In the genomic region with DNA sequence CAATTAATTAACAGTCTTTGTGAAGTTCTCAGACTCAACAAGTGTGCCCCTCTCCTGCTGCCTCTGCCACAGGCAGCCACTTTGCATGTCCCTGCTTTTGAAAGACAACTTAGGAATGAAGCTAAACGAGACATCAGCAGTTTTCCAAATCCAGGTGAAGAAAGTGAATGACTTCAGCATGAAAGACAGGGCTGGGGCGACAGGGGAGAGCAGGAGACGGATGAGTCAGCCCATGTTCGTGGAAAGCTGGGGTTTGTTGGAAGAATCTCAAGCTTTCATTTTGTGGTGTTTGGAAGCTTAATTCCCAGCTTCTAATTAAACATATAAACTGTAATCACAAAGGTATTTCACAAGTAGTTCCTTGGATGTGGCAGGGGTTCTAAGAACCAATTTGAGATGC, we compare ENCODE assay signal across 14 cellular contexts.
A peak's percentile ranks its signal among the peaks of the same experiment; 100 is the strongest.
DNase-seq lines count a peak whose midpoint lies in the region; ATAC-seq and TF ChIP-seq lines count a peak whose summit lies in the region.
"Had no signal": no experiment of that assay in that cellular context is flagged by ENCODE, and none has a peak within 500 bp of the region (broad histone marks: within the 10 kb centered on the region; RNA-seq: fewer than 3 reads in every experiment).

No MANE protein-coding gene starts in this region.

- peaks cover 15% of the 10 kb centered on the region for H3K36me3 Mint-ChIP-seq in dendritic cell treated with granulocyte-macrophage colony-stimulating factor and Interleukin-4, amounts not matched to agents 40 ng/mL and 50 ng/mL, for 4 days (ENCODE audit: low read depth)
- peaks cover 6 to 16% of the 10 kb centered on the region in 2 donors for H3K36me3 Mint-ChIP-seq in stimulated activated naive B cell treated with anti-CD40 and anti-IgM and Interleukin-4, amounts not matched to agents 10 μg/mL and 1 μg/mL and 100 μg/mL, for 72 hours

- WGBS in mesendoderm (ENCODE audit: extremely low coverage, insufficient coverage, low lambda C conversion rate) = no CpG with 5 or more reads among the region's 4 CpGs

- peaks cover 21% of the 10 kb centered on the region for H3K9me3 Mint-ChIP-seq in dendritic cell treated with granulocyte-macrophage colony-stimulating factor and Interleukin-4, amounts not matched to agents 40 ng/mL and 50 ng/mL, for 4 days
- H3K9me3 Mint-ChIP-seq in stimulated activated naive B cell treated with anti-CD40 and anti-IgM and Interleukin-4, amounts not matched to agents 10 μg/mL and 1 μg/mL and 100 μg/mL, for 72 hours = peaks cover 13 to 14% of the 10 kb centered on the region in 2 donors

- no peak for ATAC-seq in lower lobe of right lung
- ATAC-seq in stimulated activated naive B cell treated with anti-CD40 and anti-IgM and Interleukin-4, amounts not matched to agents 10 μg/mL and 1 μg/mL and 100 μg/mL, for 72 hours (replicated peaks) = no peak
- ATAC-seq: left colon had no signal

- no peaks in the 10 kb centered on the region for H4K20me1 ChIP-seq in BLaER1

- no peak overlapping the region for H2BK15ac ChIP-seq in mesendoderm (replicated peaks; ENCODE audit: low read depth)

- H3K4me1 ChIP-seq in BLaER1 (peaks cover 20% of the 10 kb centered on the region), mesendoderm (ENCODE audit: control insufficient read depth, low read depth, low read length) (peaks cover 4% of the 10 kb centered on the region), lower lobe of right lung (peaks cover 13% of the 10 kb centered on the region)

- no peak overlapping the region for H3K4me3 Mint-ChIP-seq in dendritic cell treated with granulocyte-macrophage colony-stimulating factor and Interleukin-4, amounts not matched to agents 40 ng/mL and 50 ng/mL, for 4 days
- H3K4me3 Mint-ChIP-seq in stimulated activated naive B cell treated with anti-CD40 and anti-IgM and Interleukin-4, amounts not matched to agents 10 μg/mL and 1 μg/mL and 100 μg/mL, for 72 hours = no peak overlapping the region
- H3K4me3 Mint-ChIP-seq: activated naive CD8-positive, alpha-beta T cell; neural crest cell had no signal

- H4K8ac ChIP-seq in mesendoderm (ENCODE audit: low read depth, low read length) = no peak overlapping the region

- peak overlapping the region; percentile 70 for H3K18ac ChIP-seq in mesendoderm (ENCODE audit: low read length)

- no peaks in the 10 kb centered on the region for H3K79me2 ChIP-seq in mesendoderm (ENCODE audit: control insufficient read depth, insufficient read depth, low read length)

- TF ChIP-seq CTCF in lower lobe of right lung (IDR thresholded peaks at IDR 0.05) = no peak

- H2BK120ac ChIP-seq in mesendoderm (ENCODE audit: low read depth, low read length) = no peak overlapping the region

- H3K9ac ChIP-seq in BLaER1 (no peak overlapping the region), mesendoderm (ENCODE audit: low read length) (no peak overlapping the region)

- no peaks in the 10 kb centered on the region for H3K36me3 ChIP-seq in BLaER1
- H3K36me3 ChIP-seq in mesendoderm (ENCODE audit: control insufficient read depth, insufficient read depth, low read length) = no peaks in the 10 kb centered on the region
- H3K36me3 ChIP-seq in lower lobe of right lung = no peaks in the 10 kb centered on the region

- intact Hi-C loops in dendritic cell treated with granulocyte-macrophage colony-stimulating factor and Interleukin-4, amounts not matched to agents 40 ng/mL and 50 ng/mL, for 4 days (cut with micrococcal nuclease) = no loop called here
- intact Hi-C loops in lower lobe of right lung (cut with DNase I) = no loop called here

- no peak overlapping the region for H3K4ac ChIP-seq in mesendoderm (ENCODE audit: low read depth, low read length)

- DNase-seq in M059J (ENCODE audit: low read depth) (peak; percentile 67), mesendoderm (peak; percentile 82), lower lobe of right lung (no peak), SW 1271 (lab: John Stamatoyannopoulos, UW) (no peak)
- no peak for DNase-seq in stimulated activated CD4-positive, alpha-beta T cell treated with anti-CD3 and anti-CD28 coated beads, Interleukin-4, amount 100 ng/mL, for 24 hours
- DNase-seq in stimulated activated naive B cell treated with anti-CD40 and anti-IgM and Interleukin-4, amounts not matched to agents 10 μg/mL and 1 μg/mL and 100 μg/mL, for 72 hours = no peak
- DNase-seq: foreskin melanocyte, left colon, NCI-H1092 treated with DMSO at 0.1 percent for 48 hours, SHP77 treated with DMSO at 0.1 percent for 48 hours had no signal

- H2BK5ac ChIP-seq in mesendoderm (ENCODE audit: low read length) = no peak overlapping the region

- peak overlapping the region; percentile 60; the same call in 1 of the 2 replicates for H3K4me2 ChIP-seq in BLaER1
- no peak overlapping the region for H3K4me2 ChIP-seq in mesendoderm (ENCODE audit: low read length)

- no peak overlapping the region for H3K23ac ChIP-seq in mesendoderm (ENCODE audit: low read length)

- no peaks in the 10 kb centered on the region for H3K27me3 ChIP-seq in BLaER1
- H3K27me3 ChIP-seq in mesendoderm (ENCODE audit: insufficient read depth, low read length, poor library complexity) = no peaks in the 10 kb centered on the region
- no peaks in the 10 kb centered on the region for H3K27me3 ChIP-seq in lower lobe of right lung (ENCODE audit: low read depth)

- peaks cover 46% of the 10 kb centered on the region for H3K4me1 Mint-ChIP-seq in dendritic cell treated with granulocyte-macrophage colony-stimulating factor and Interleukin-4, amounts not matched to agents 40 ng/mL and 50 ng/mL, for 4 days (ENCODE audit: low read depth)
- H3K4me1 Mint-ChIP-seq in stimulated activated naive B cell treated with anti-CD40 and anti-IgM and Interleukin-4, amounts not matched to agents 10 μg/mL and 1 μg/mL and 100 μg/mL, for 72 hours = peaks cover 14 to 23% of the 10 kb centered on the region in 2 donors

- H3K56ac ChIP-seq in mesendoderm (ENCODE audit: low read length) = peak overlapping the region; percentile 29

- no peaks in the 10 kb centered on the region for H3K27me3 Mint-ChIP-seq in dendritic cell treated with granulocyte-macrophage colony-stimulating factor and Interleukin-4, amounts not matched to agents 40 ng/mL and 50 ng/mL, for 4 days
- H3K27me3 Mint-ChIP-seq in stimulated activated naive B cell treated with anti-CD40 and anti-IgM and Interleukin-4, amounts not matched to agents 10 μg/mL and 1 μg/mL and 100 μg/mL, for 72 hours = no peaks in the 10 kb centered on the region
- H3K27me3 Mint-ChIP-seq: activated naive CD8-positive, alpha-beta T cell had no signal

- H3K4me3 ChIP-seq in BLaER1 = no peak overlapping the region
- no peak overlapping the region for H3K4me3 ChIP-seq in mesendoderm (ENCODE audit: low read length)
- no peak overlapping the region for H3K4me3 ChIP-seq in lower lobe of right lung

- H2AK5ac ChIP-seq in mesendoderm (ENCODE audit: low read length) = no peak overlapping the region

- no peak overlapping the region for H4K5ac ChIP-seq in mesendoderm (ENCODE audit: low read length)

- peak overlapping the region; percentile 69 for H3K27ac Mint-ChIP-seq in dendritic cell treated with granulocyte-macrophage colony-stimulating factor and Interleukin-4, amounts not matched to agents 40 ng/mL and 50 ng/mL, for 4 days
- H3K27ac Mint-ChIP-seq in stimulated activated naive B cell treated with anti-CD40 and anti-IgM and Interleukin-4, amounts not matched to agents 10 μg/mL and 1 μg/mL and 100 μg/mL, for 72 hours = no peak overlapping the region
- H3K27ac Mint-ChIP-seq: activated naive CD8-positive, alpha-beta T cell had no signal

- no peaks in the 10 kb centered on the region for H3K79me1 ChIP-seq in mesendoderm (ENCODE audit: low read length)

- H3K27ac ChIP-seq in BLaER1 = 0 out of 2 replicates have a peak overlapping the region, but pooled peaks have one; percentile 14
- H3K27ac ChIP-seq in mesendoderm (ENCODE audit: low read depth, low read length) = peak overlapping the region; percentile 57
- H3K27ac ChIP-seq in lower lobe of right lung = no peak overlapping the region

- H3K9me3 ChIP-seq in BLaER1 (peaks cover 33% of the 10 kb centered on the region), lower lobe of right lung (no peaks in the 10 kb centered on the region)

Comparison
In these comparisons a context has a peak if more than half of its experiments do, and no peak if none do; other contexts are left out.
1. DNase-seq: peak in M059J (single experiment) and mesendoderm (single experiment); none in lower lobe of right lung (single experiment), stimulated activated CD4-positive, alpha-beta T cell treated with anti-CD3 and anti-CD28 coated beads, Interleukin-4, amount 100 ng/mL, for 24 hours (single experiment), stimulated activated naive B cell treated with anti-CD40 and anti-IgM and Interleukin-4, amounts not matched to agents 10 μg/mL and 1 μg/mL and 100 μg/mL, for 72 hours (single experiment) and SW 1271 (0 of 2).